19 cellular contexts compared by ENCODE assay signal in the genomic region with DNA sequence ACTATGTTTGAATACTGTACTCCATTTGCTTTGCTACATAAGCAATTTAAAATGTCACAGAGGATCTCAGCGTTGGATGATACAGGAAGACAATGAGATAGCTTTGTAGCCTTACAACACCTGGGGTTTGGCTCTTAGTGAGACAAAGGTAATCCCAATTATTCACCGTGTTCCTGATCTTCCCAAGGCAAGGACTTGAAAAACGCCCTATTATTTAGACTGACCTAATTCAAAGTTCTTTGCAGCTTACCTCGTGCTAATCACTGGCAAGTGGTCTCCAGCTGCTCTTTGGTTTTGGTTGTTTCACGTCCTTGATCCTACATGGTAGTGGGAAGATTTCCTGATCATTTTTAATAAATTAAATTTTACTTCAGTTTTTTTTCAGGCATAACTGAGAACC. TPM values are rescaled to one million over a fixed set of nuclear protein-coding genes. Genes with fewer than 3 reads are reported as not detected.
DNase-seq lines count a peak whose midpoint lies in the region; ATAC-seq, FAIRE-seq and TF ChIP-seq lines count a peak whose summit lies in the region.
"Had no signal": no experiment of that assay in that cellular context is flagged by ENCODE, and none has a peak within 500 bp of the region (broad histone marks: within the 10 kb centered on the region; RNA-seq: fewer than 3 reads in every experiment).

No MANE protein-coding gene starts in this region.

- WGBS in upper lobe of left lung, 2 donors = 66 to 67% methylated on average over 5 of the region's 5 CpGs

- FAIRE-seq in D721Med (lab: Jason Lieb, UNC) = peak; percentile 55
- FAIRE-seq: GM12891 had no signal

- no peaks in the 10 kb centered on the region for H3K9me3 ChIP-seq in upper lobe of left lung
- H3K9me3 ChIP-seq: HAP-1, SJSA1 had no signal

- H3K4me3 ChIP-seq in upper lobe of left lung = no peak overlapping the region
- H3K4me3 ChIP-seq: HAP-1, SJSA1 had no signal

- DNase-seq in D721Med (ENCODE audit: insufficient read length, low spot score) (no peak), NCI-H146 treated with DMSO at 0.1 percent for 48 hours (lab: John Stamatoyannopoulos, UW; ENCODE audit: unreplicated experiment) (peak; percentile 4), NCI-H524 treated with DMSO at 0.1 percent for 48 hours (lab: John Stamatoyannopoulos, UW) (peak; percentile 19), iPS-NIHi7 (ENCODE audit: extremely low spot score) (peak; percentile 39), upper lobe of left lung (no peak)
- DNase-seq: AML-193; Calu3; DMS79; IMR-90; Kasumi-1; NCI-H1436; NK-92 treated with Interleukin-12 subunit alpha and Interleukin-12 subunit beta, amount 100 ng/mL, for 24 hours had no signal

- no peak for TF ChIP-seq EP300 in upper lobe of left lung (IDR thresholded peaks at IDR 0.05)

- H3K27ac ChIP-seq in upper lobe of left lung = no peak overlapping the region
- H3K27ac ChIP-seq: RWPE1, SJSA1 had no signal

- H3K4me1 ChIP-seq in upper lobe of left lung = peaks cover 0 to 13% (median 8%) of the 10 kb centered on the region in 4 donors
- H3K4me1 ChIP-seq: HAP-1 had no signal

- no peaks in the 10 kb centered on the region for H3K36me3 ChIP-seq in upper lobe of left lung
- H3K36me3 ChIP-seq: HAP-1, SJSA1 had no signal

- no peak for TF ChIP-seq POLR2A in upper lobe of left lung (IDR thresholded peaks at IDR 0.05)

- no peaks in the 10 kb centered on the region for H3K27me3 ChIP-seq in upper lobe of left lung
- H3K27me3 ChIP-seq: SJSA1 had no signal

- TF ChIP-seq CTCF in D721Med (IDR thresholded peaks at IDR 0.05; ENCODE audit: insufficient read depth, missing control alignments) (no peak), upper lobe of left lung (IDR thresholded peaks at IDR 0.05) (no peak)

- ATAC-seq in upper lobe of left lung (ENCODE audit: low FRiP score in 2 of 2) = no peak
- no peak for ATAC-seq in HG03175 (IDR thresholded peaks at IDR 0.05; ENCODE audit: unreplicated experiment)
- no peak for ATAC-seq in HG02798 (IDR thresholded peaks at IDR 0.05; ENCODE audit: poor library complexity, unreplicated experiment)

RNA-seq across cellular contexts. Expression of gene C7orf33, which starts 23.0 kb away (rescaled TPM):
- total RNA-seq in upper lobe of left lung = not detected
- total RNA-seq: Calu3, G401, IMR-90, SJSA1 had no signal

Comparison
In these comparisons a context has a peak if more than half of its experiments do, and no peak if none do; other contexts are left out.
1. DNase-seq: peak in NCI-H146 treated with DMSO at 0.1 percent for 48 hours (single experiment), NCI-H524 treated with DMSO at 0.1 percent for 48 hours (single experiment) and iPS-NIHi7 (single experiment); none in D721Med (single experiment) and upper lobe of left lung (0 of 2).